Comparison of ENCODE assay signal across 19 cellular contexts in genomic region chr7:74038194-74038961, GRCh38. TPM values are rescaled to one million over a fixed set of nuclear protein-coding genes. Genes with fewer than 3 reads are reported as not detected.
A peak's percentile ranks its signal among the peaks of the same experiment; 100 is the strongest.
DNase-seq lines count a peak whose midpoint lies in the region; ATAC-seq and TF ChIP-seq lines count a peak whose summit lies in the region.
"Had no signal": no experiment of that assay in that cellular context is flagged by ENCODE, and none has a peak within 500 bp of the region (broad histone marks: within the 10 kb centered on the region; RNA-seq: fewer than 3 reads in every experiment).

No MANE protein-coding gene starts in this region.

- CTCF ChIA-PET in IMR-90 (lab: Yijun Ruan, JAX), result no interaction called here

- no peak overlapping the region for H2AK9ac ChIP-seq in IMR-90 (replicated peaks; ENCODE audit: low read depth, low read length, poor library complexity)

- POLR2A ChIA-PET in IMR-90 (lab: Charles Lee; ENCODE audit: unreplicated experiment), result no interaction called here

- H3K4ac ChIP-seq in IMR-90 (ENCODE audit: low read depth, low read length), result no peak overlapping the region

- no peak overlapping the region for H2BK5ac ChIP-seq in IMR-90 (ENCODE audit: low read depth, low read length, poor library complexity, severe bottlenecking)

- no peaks in the 10 kb centered on the region for H3K9me1 ChIP-seq in IMR-90 (ENCODE audit: insufficient read depth, low read length)

- no peaks in the 10 kb centered on the region for H3K9me3 Mint-ChIP-seq in nephron progenitor cell
- H3K9me3 Mint-ChIP-seq in osteocyte (ENCODE audit: unreplicated experiment), result no peaks in the 10 kb centered on the region
- H3K9me3 Mint-ChIP-seq: activated CD4-positive, alpha-beta memory T cell treated with anti-CD3 and anti-CD28 coated beads for 36 hours; CD4-positive, alpha-beta T cell; immature natural killer cell; natural killer cell treated with Interleukin-12 subunit alpha and Interleukin-12 subunit beta and Interleukin-15 and Interleukin-18, amount 100 ng/mL, for 72 hours had no signal

- no peak for TF ChIP-seq RAD21 in IMR-90 (IDR thresholded peaks at IDR 0.05; ENCODE audit: low read length)

- peaks cover 9% of the 10 kb centered on the region; the same call in 1 of the 2 replicates for H3K4me1 ChIP-seq in IMR-90 (ENCODE audit: control insufficient read depth, insufficient read depth, low read length)
- H3K4me1 ChIP-seq in esophagus squamous epithelium, result peaks cover 34 to 97% (median 49%) of the 10 kb centered on the region in 3 donors

- no peak overlapping the region for H2AK5ac ChIP-seq in IMR-90 (ENCODE audit: low read depth, low read length)

- H3K56ac ChIP-seq in IMR-90 (ENCODE audit: extremely low read depth, insufficient read depth, low read length), result no peak overlapping the region

- H3K18ac ChIP-seq in IMR-90 (ENCODE audit: low read depth, low read length), result no peak overlapping the region

- H3K36me3 ChIP-seq in IMR-90 (ENCODE audit: control insufficient read depth, insufficient read depth, low read length) (0 out of 2 replicates have a peak, but pooled peaks cover 2% of the 10 kb centered on the region), esophagus squamous epithelium (peaks cover 0 to 66% (median 0%) of the 10 kb centered on the region in 3 donors)

- H4K8ac ChIP-seq in IMR-90 (ENCODE audit: low read depth in 2 of 2, low read length in 2 of 2), result no peak overlapping the region

- TF ChIP-seq POLR2A in IMR-90 (IDR thresholded peaks at IDR 0.05; ENCODE audit: low read depth, low read length) (no peak), esophagus squamous epithelium (IDR thresholded peaks at IDR 0.05) (no peak)

- H3K4me3 ChIP-seq in IMR-90 (ENCODE audit: insufficient read depth, low read depth, low read length) (no peak overlapping the region), esophagus squamous epithelium (no peak overlapping the region)
- H3K4me3 ChIP-seq: PC-9, thyroid gland had no signal

- no peak overlapping the region for H2BK20ac ChIP-seq in IMR-90 (ENCODE audit: low read depth, low read length)

- no peak overlapping the region for H4K91ac ChIP-seq in IMR-90 (ENCODE audit: insufficient read depth, low read depth, low read length)

- no peak for TF ChIP-seq CTCF in IMR-90 (conservative IDR thresholded peaks at IDR 0.05; ENCODE audit: low read depth, low read length)
- no peak for TF ChIP-seq CTCF in esophagus squamous epithelium (IDR thresholded peaks at IDR 0.05)
- no peak for TF ChIP-seq CTCF in nephron progenitor cell (IDR thresholded peaks at IDR 0.05)
- no peak for TF ChIP-seq CTCF in osteocyte (IDR thresholded peaks at IDR 0.05)

- H3K27me3 ChIP-seq in IMR-90 (ENCODE audit: control insufficient read depth, insufficient read depth, low read length) (no peaks in the 10 kb centered on the region), esophagus squamous epithelium (no peaks in the 10 kb centered on the region)
- H3K27me3 ChIP-seq: thyroid gland had no signal

- no peaks in the 10 kb centered on the region for H3K36me3 Mint-ChIP-seq in nephron progenitor cell (ENCODE audit: low read depth)
- H3K36me3 Mint-ChIP-seq in osteocyte (ENCODE audit: unreplicated experiment), result no peaks in the 10 kb centered on the region
- H3K36me3 Mint-ChIP-seq: activated CD4-positive, alpha-beta memory T cell treated with anti-CD3 and anti-CD28 coated beads for 36 hours; immature natural killer cell; natural killer cell treated with Interleukin-12 subunit alpha and Interleukin-12 subunit beta and Interleukin-15 and Interleukin-18, amount 100 ng/mL, for 72 hours had no signal

- H3K79me1 ChIP-seq in IMR-90 (ENCODE audit: low read depth in 1 of 2, low read length in 2 of 2), result no peaks in the 10 kb centered on the region

- no peaks in the 10 kb centered on the region for H4K20me1 ChIP-seq in IMR-90 (ENCODE audit: insufficient read depth, low read length)

- H2BK120ac ChIP-seq in IMR-90 (ENCODE audit: low read depth, low read length), result no peak overlapping the region

- peak overlapping the region; percentile 29 for H3K27ac Mint-ChIP-seq in nephron progenitor cell
- no peak overlapping the region for H3K27ac Mint-ChIP-seq in osteocyte (ENCODE audit: unreplicated experiment)
- H3K27ac Mint-ChIP-seq: activated CD4-positive, alpha-beta memory T cell treated with anti-CD3 and anti-CD28 coated beads for 36 hours; CD4-positive, alpha-beta T cell; natural killer cell treated with Interleukin-12 subunit alpha and Interleukin-12 subunit beta and Interleukin-15 and Interleukin-18, amount 100 ng/mL, for 72 hours had no signal

- in situ Hi-C loops in IMR-90 (cut with MboI; ENCODE audit: low sequenced_read_pairs), result no loop called here

- H3K4me1 Mint-ChIP-seq in nephron progenitor cell (peaks cover 41% of the 10 kb centered on the region), osteocyte (ENCODE audit: unreplicated experiment) (peaks cover 32% of the 10 kb centered on the region)
- H3K4me1 Mint-ChIP-seq: immature natural killer cell had no signal

- intact Hi-C loops in IMR-90 (cut with micrococcal nuclease), result no loop called here
- intact Hi-C loops in esophagus squamous epithelium (cut with DNase I), result no loop called here

- H3K27ac ChIP-seq in IMR-90 (ENCODE audit: insufficient read depth, low read length) (no peak overlapping the region), esophagus squamous epithelium (peak overlapping the region in 3 of 4 donors; percentile 40 to 69 (median 67)), temporal lobe (ENCODE audit: low read depth, low read length) (peak overlapping the region; percentile 72)
- H3K27ac ChIP-seq: PC-9 had no signal

- H3K14ac ChIP-seq in IMR-90 (replicated peaks; ENCODE audit: low read depth, low read length), result no peak overlapping the region

- H3K4me2 ChIP-seq in IMR-90 (ENCODE audit: low read depth, low read length), result no peak overlapping the region
- H3K4me2 ChIP-seq: PC-9 had no signal

- H3K9me3 ChIP-seq in IMR-90 (ENCODE audit: control insufficient read depth, insufficient read depth, low read length) (no peaks in the 10 kb centered on the region), esophagus squamous epithelium (no peaks in the 10 kb centered on the region)
- H3K9me3 ChIP-seq: thyroid gland had no signal

- ATAC-seq in IMR-90 (ENCODE audit: low read depth) (no peak), GM19324 (IDR thresholded peaks at IDR 0.05; ENCODE audit: low FRiP score, unreplicated experiment) (no peak)
- ATAC-seq: natural killer cell treated with Interleukin-12 subunit alpha and Interleukin-12 subunit beta and Interleukin-15 and Interleukin-18, amount 100 ng/mL, for 72 hours had no signal

- no peak overlapping the region for H3K4me3 Mint-ChIP-seq in nephron progenitor cell
- no peak overlapping the region for H3K4me3 Mint-ChIP-seq in osteocyte (ENCODE audit: unreplicated experiment)
- H3K4me3 Mint-ChIP-seq: activated CD4-positive, alpha-beta memory T cell treated with anti-CD3 and anti-CD28 coated beads for 36 hours; CD4-positive, alpha-beta T cell; immature natural killer cell; natural killer cell treated with Interleukin-12 subunit alpha and Interleukin-12 subunit beta and Interleukin-15 and Interleukin-18, amount 100 ng/mL, for 72 hours had no signal

- no peak for DNase-seq in IMR-90
- DNase-seq in esophagus squamous epithelium (lab: John Stamatoyannopoulos, UW), result no peak
- no peak for DNase-seq in nephron progenitor cell
- no peak for DNase-seq in SW480 (ENCODE audit: low spot score)
- no peak for DNase-seq in effector CD4-positive, alpha-beta T cell
- DNase-seq in osteocyte (ENCODE audit: extremely low spot score, unreplicated experiment), result no peak
- DNase-seq: activated CD4-positive, alpha-beta memory T cell treated with anti-CD3 and anti-CD28 coated beads for 36 hours; CD4-positive, alpha-beta T cell; cerebellar nuclear complex; DMS79 treated with DMSO at 0.1 percent for 48 hours; glutamatergic neuron; immature natural killer cell; NCI-H2081 treated with DMSO at 0.1 percent for 48 hours; PC-9; stimulated activated CD4-positive, alpha-beta T cell treated with anti-CD3 and anti-CD28 coated beads, Interleukin-2, amount 100 ng/mL, for 48 hours; thyroid gland had no signal

- BruUV-seq in IMR-90 (replicated peaks; lab: Mats Ljungman, UMichigan), result no TSS peak

- WGBS in IMR-90 (ENCODE audit: extremely low coverage in 2 of 2, insufficient read length in 1 of 2), 2 experiments, result 100% methylated on average over 1 of the region's 16 CpGs; no CpG with 5 or more reads in 1 of the 2 experiments
- WGBS in esophagus squamous epithelium, 2 donors, result 60 to 74% methylated on average over 2 to 9 of the region's 16 CpGs

- H3K9ac ChIP-seq in IMR-90 (ENCODE audit: low read depth, low read length), result no peak overlapping the region

- H3K23ac ChIP-seq in IMR-90 (ENCODE audit: low read depth, low read length), result no peak overlapping the region

- peak overlapping the region; percentile 44 for H2AFZ ChIP-seq in IMR-90 (replicated peaks; ENCODE audit: low read length, poor library complexity)
- H2AFZ ChIP-seq: PC-9 had no signal

- no peaks in the 10 kb centered on the region for H3K27me3 Mint-ChIP-seq in nephron progenitor cell (ENCODE audit: low read depth, poor library complexity)
- H3K27me3 Mint-ChIP-seq in osteocyte (ENCODE audit: unreplicated experiment), result no peaks in the 10 kb centered on the region
- H3K27me3 Mint-ChIP-seq: natural killer cell treated with Interleukin-12 subunit alpha and Interleukin-12 subunit beta and Interleukin-15 and Interleukin-18, amount 100 ng/mL, for 72 hours had no signal

- H2BK15ac ChIP-seq in IMR-90 (ENCODE audit: low read depth, low read length), result no peak overlapping the region

- dilution Hi-C loops in IMR-90 (cut with HindIII; ENCODE audit: low sequenced_read_pairs, unreplicated experiment), result no loop called here

- H4K5ac ChIP-seq in IMR-90 (ENCODE audit: low read depth, low read length), result no peak overlapping the region

TF ChIP-seq in IMR-90, 13 proteins besides CTCF, POLR2A, EP300 and RAD21:
- TF ChIP-seq RCOR1 (IDR thresholded peaks at IDR 0.05; ENCODE audit: insufficient replicate concordance, low read length), result no peak

RNA-seq across cellular contexts. Expression of gene ELN, which starts 10.4 kb away (rescaled TPM):
- total RNA-seq in IMR-90 (2012; rRNA removed) (1.9 and 2.2 TPM in 2 replicates), esophagus squamous epithelium (100 to 1,000 TPM in 1 of 4 donors, 10 to 100 TPM in 2, 1 to 10 TPM in 1; 8.9 to 182 (median 20.3) TPM), temporal lobe (11.3 TPM), osteocyte (13.3 and 13.5 TPM in 2 replicates)
- 14.3 and 15.3 TPM in 2 replicates for polyA plus RNA-seq in IMR-90 (2012; rRNA removed)
- polyA plus RNA-seq in IMR-90 (2012; cell fraction: cytosol; rRNA removed), result 9.6 and 12.3 TPM in 2 replicates
- polyA plus RNA-seq in IMR-90 (2012; cell fraction: nucleus; rRNA removed; ENCODE audit: low replicate concordance), result 5.9 and 15.2 TPM in 2 replicates
- total RNA-seq: activated CD4-positive, alpha-beta memory T cell treated with anti-CD3 and anti-CD28 coated beads for 36 hours; CD4-positive, alpha-beta T cell had no signal
- polyA plus RNA-seq: immature natural killer cell had no signal

RNA-seq across cellular contexts. Expression of gene LIMK1, which starts 45.2 kb away (rescaled TPM):
- total RNA-seq in IMR-90 (2012; rRNA removed) (22.2 and 25.8 TPM in 2 replicates), esophagus squamous epithelium (10 to 100 TPM in 3 of 4 donors, 1 to 10 TPM in 1; 8.0 to 13.2 (median 12.2) TPM), temporal lobe (15.5 TPM), osteocyte (19.8 and 20.3 TPM in 2 replicates)
- polyA plus RNA-seq in IMR-90 (2012; rRNA removed), result 48.0 and 57.4 TPM in 2 replicates
- 52.2 and 59.2 TPM in 2 replicates for polyA plus RNA-seq in IMR-90 (2012; cell fraction: cytosol; rRNA removed)
- polyA plus RNA-seq in IMR-90 (2012; cell fraction: nucleus; rRNA removed; ENCODE audit: low replicate concordance), result 33.9 and 73.0 TPM in 2 replicates
